8 cellular contexts compared by ENCODE assay signal in the genomic region with DNA sequence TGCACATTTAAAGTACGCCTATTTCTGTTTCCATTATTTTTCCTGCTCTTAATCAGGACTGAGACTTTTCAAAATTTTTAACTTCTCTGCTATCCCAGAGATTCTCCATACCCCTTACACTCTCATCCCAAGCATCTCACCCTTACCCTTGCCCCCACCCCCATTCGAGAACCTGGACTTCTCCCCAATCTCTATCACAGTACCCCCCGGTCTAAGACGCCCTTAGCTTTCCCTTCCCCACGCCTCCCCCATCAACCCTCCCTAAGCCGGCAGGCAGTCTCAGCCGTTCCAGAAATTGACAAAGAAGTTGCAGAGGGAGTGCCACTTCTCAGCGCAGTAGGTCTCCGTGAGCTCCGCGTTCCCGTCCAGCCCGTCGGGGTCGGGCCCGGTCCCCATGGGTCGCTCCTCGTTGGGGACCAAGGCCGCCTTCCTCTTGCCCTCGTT. TPM values are rescaled to one million over a fixed set of nuclear protein-coding genes. Genes with fewer than 3 reads are reported as not detected.
A peak's percentile ranks its signal among the peaks of the same experiment; 100 is the strongest.
DNase-seq lines count a peak whose midpoint lies in the region; ATAC-seq, FAIRE-seq and TF ChIP-seq lines count a peak whose summit lies in the region.

No MANE protein-coding gene starts in this region.

- peak overlapping the region; percentile 13 to 59 for H3K27ac ChIP-seq in lung (ENCODE audit: low read depth in 1 of 2, low read length in 1 of 2)
- peak overlapping the region; percentile 64 for H3K27ac ChIP-seq in vagina

- no peak for TF ChIP-seq POLR2A in vagina (IDR thresholded peaks at IDR 0.05)

- intact Hi-C loops in vagina (cut with DNase I) = no loop called here

- H3K36me3 ChIP-seq in lung (ENCODE audit: control insufficient read depth in 2 of 2, insufficient read depth in 2 of 2, low read length in 2 of 2) (no peaks in the 10 kb centered on the region), vagina (no peaks in the 10 kb centered on the region)

- no peak for DNase-seq in GM18507 (ENCODE audit: extremely low spot score, insufficient read length, low read depth)
- peak; percentile 77 to 82 for DNase-seq in Kasumi-1 (lab: John Stamatoyannopoulos, UW)
- peak; percentile 31 for DNase-seq in cerebellar cortex (ENCODE audit: low spot score)
- DNase-seq in lung (ENCODE audit: low spot score) = no peak
- no peak for DNase-seq in vagina (ENCODE audit: extremely low spot score in 2 of 2)
- no peak for DNase-seq in NCI-H1092 treated with DMSO at 0.1 percent for 48 hours (lab: John Stamatoyannopoulos, UW)

- peaks cover 0 to 8% of the 10 kb centered on the region in 2 donors for H3K4me1 ChIP-seq in lung (ENCODE audit: control insufficient read depth in 2 of 2, insufficient read depth in 2 of 2, low read length in 2 of 2)
- peaks cover 23% of the 10 kb centered on the region for H3K4me1 ChIP-seq in vagina

- H3K27me3 ChIP-seq in lung (ENCODE audit: control insufficient read depth, insufficient read depth) (no peaks in the 10 kb centered on the region), vagina (no peaks in the 10 kb centered on the region)

- ATAC-seq in lung (ENCODE audit: insufficient read depth, low FRiP score) = no peak
- ATAC-seq in GM19455 (IDR thresholded peaks at IDR 0.05; ENCODE audit: unreplicated experiment) = no peak
- ATAC-seq in GM21367 (IDR thresholded peaks at IDR 0.05; ENCODE audit: unreplicated experiment) = no peak

- H3K9me3 ChIP-seq in lung (ENCODE audit: control insufficient read depth in 2 of 2, insufficient read depth in 1 of 2, low read length in 1 of 2) = no peaks in the 10 kb centered on the region
- H3K9me3 ChIP-seq in vagina = no peaks in the 10 kb centered on the region

- TF ChIP-seq CTCF in lung (IDR thresholded peaks at IDR 0.05; ENCODE audit: control extremely low read depth, extremely low read depth) (no peak), vagina (IDR thresholded peaks at IDR 0.05) (no peak)

- WGBS in lung, 2 donors = 3 to 4% methylated on average over 20 of the region's 20 CpGs

- H3K4me3 ChIP-seq in lung = peak overlapping the region; percentile 92
- peak overlapping the region; percentile 58 to 65 for H3K4me3 ChIP-seq in vagina

- FAIRE-seq in GM18507 (lab: Jason Lieb, UNC) = peak; percentile 39

RNA-seq across cellular contexts. Expression of gene FGFBP3, which starts 1.4 kb away (rescaled TPM):
- total RNA-seq in lung = 1 to 10 TPM in 1 of 2 donors, under 1 TPM in 1; 0.88 to 2.3 TPM
- polyA plus RNA-seq in lung = 1 to 10 TPM in 1 of 2 donors, under 1 TPM in 1; 0.81 to 1.6 TPM
- total RNA-seq in vagina = 0.74 TPM

RNA-seq across cellular contexts. Expression of gene BTAF1, which starts 15.6 kb away (rescaled TPM):
- total RNA-seq in lung = 10 to 100 TPM; 29.2 to 80.0 TPM
- polyA plus RNA-seq in lung = 10 to 100 TPM in 1 of 2 donors, 1 to 10 TPM in 1; 8.5 to 11.1 TPM
- total RNA-seq in vagina = 41.0 TPM

Comparison
In these comparisons a context has a peak if more than half of its experiments do, and no peak if none do; other contexts are left out.
1. DNase-seq: peak in Kasumi-1 (2 of 2) and cerebellar cortex (single experiment); none in GM18507 (single experiment), lung (single experiment), vagina (0 of 2) and NCI-H1092 treated with DMSO at 0.1 percent for 48 hours (single experiment).